Comparison of ENCODE assay signal across 24 cellular contexts in the genomic region with DNA sequence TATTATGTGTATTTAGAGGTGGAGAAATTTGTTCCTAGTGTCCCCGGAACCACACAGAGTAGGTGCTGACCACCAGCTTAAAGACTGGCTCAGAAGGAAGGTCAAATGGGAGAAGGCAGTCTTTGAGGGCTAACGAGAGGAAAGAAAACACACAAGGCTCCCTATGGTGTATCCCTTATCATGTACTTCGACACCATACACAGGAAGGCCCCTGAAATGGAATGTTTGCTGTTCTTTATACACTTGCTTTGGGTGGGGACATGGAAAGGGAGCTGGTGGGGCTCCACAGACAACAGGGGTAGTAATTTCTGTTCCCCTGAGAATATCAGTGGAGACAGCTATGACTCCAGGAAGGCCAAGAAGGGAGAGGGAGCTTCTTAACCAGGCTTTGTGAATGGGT. TPM values are rescaled to one million over a fixed set of nuclear protein-coding genes. Genes with fewer than 3 reads are reported as not detected.
DNase-seq lines count a peak whose midpoint lies in the region; ATAC-seq and TF ChIP-seq lines count a peak whose summit lies in the region.
"Had no signal": no experiment of that assay in that cellular context is flagged by ENCODE, and none has a peak within 500 bp of the region (broad histone marks: within the 10 kb centered on the region; RNA-seq: fewer than 3 reads in every experiment).

No MANE protein-coding gene starts in this region.

- H3K9me3 ChIP-seq in lower lobe of right lung (no peaks in the 10 kb centered on the region), tibial artery (no peaks in the 10 kb centered on the region), ovary (no peaks in the 10 kb centered on the region)

- H3K27ac Mint-ChIP-seq in activated CD8-positive, alpha-beta T cell treated with anti-CD3 and anti-CD28 coated beads, Interleukin-2, amount 10 ng/mL, durations not matched to agents 7 days and 5 days: peak overlapping the region; percentile 51
- H3K27ac Mint-ChIP-seq in activated CD8-positive, alpha-beta T cell treated with anti-CD3 and anti-CD28 coated beads for 36 hours: no peak overlapping the region
- peak overlapping the region; percentile 32 for H3K27ac Mint-ChIP-seq in chondrocyte (ENCODE audit: unreplicated experiment)
- H3K27ac Mint-ChIP-seq: activated T-cell treated with anti-CD3 and anti-CD28 coated beads, Interleukin-2, amount 50 U/mL, for 24 hours; B cell; mesothelial cell of epicardium; nephron progenitor cell had no signal

- H3K27ac ChIP-seq in lower lobe of right lung (peak overlapping the region; percentile 98), tibial artery (peak overlapping the region; percentile 58 to 83), ovary (no peak overlapping the region)
- H3K27ac ChIP-seq: foreskin keratinocyte had no signal

- CTCF ChIA-PET in activated CD8-positive, alpha-beta T cell treated with anti-CD3 and anti-CD28 coated beads, Interleukin-2, amount 10 ng/mL, durations not matched to agents 7 days and 5 days (lab: Charles Lee): interaction anchor here (1.2 to 1.5 kb wide), 3 partner anchors 9 to 240 kb away, joined by 3 read pairs; no protein-coding TSS in a partner anchor
- CTCF ChIA-PET in activated CD8-positive, alpha-beta T cell treated with anti-CD3 and anti-CD28 coated beads for 36 hours (lab: Charles Lee): interaction anchor here (1.7 kb wide), 1 partner anchor 240 kb away, joined by 6 read pairs; no protein-coding TSS in a partner anchor

- ATAC-seq in activated CD8-positive, alpha-beta T cell treated with anti-CD3 and anti-CD28 coated beads, Interleukin-2, amount 10 ng/mL, durations not matched to agents 7 days and 5 days: no peak
- ATAC-seq in activated CD8-positive, alpha-beta T cell treated with anti-CD3 and anti-CD28 coated beads for 36 hours: no peak
- no peak for ATAC-seq in lower lobe of right lung
- ATAC-seq: foreskin keratinocyte had no signal

- H3K27me3 ChIP-seq in lower lobe of right lung (ENCODE audit: low read depth): no peaks in the 10 kb centered on the region
- H3K27me3 ChIP-seq in tibial artery: no peaks in the 10 kb centered on the region
- no peaks in the 10 kb centered on the region for H3K27me3 ChIP-seq in ovary
- H3K27me3 ChIP-seq: foreskin keratinocyte had no signal

- H3K4me1 Mint-ChIP-seq in activated CD8-positive, alpha-beta T cell treated with anti-CD3 and anti-CD28 coated beads, Interleukin-2, amount 10 ng/mL, durations not matched to agents 7 days and 5 days (ENCODE audit: low read depth): peaks cover 59% of the 10 kb centered on the region
- peaks cover 36% of the 10 kb centered on the region for H3K4me1 Mint-ChIP-seq in activated CD8-positive, alpha-beta T cell treated with anti-CD3 and anti-CD28 coated beads for 36 hours (ENCODE audit: low read depth)
- peaks cover 50% of the 10 kb centered on the region for H3K4me1 Mint-ChIP-seq in chondrocyte (ENCODE audit: low read depth)

- peaks cover 69% of the 10 kb centered on the region for H3K27me3 Mint-ChIP-seq in activated CD8-positive, alpha-beta T cell treated with anti-CD3 and anti-CD28 coated beads, Interleukin-2, amount 10 ng/mL, durations not matched to agents 7 days and 5 days (ENCODE audit: low read depth)
- peaks cover 66% of the 10 kb centered on the region for H3K27me3 Mint-ChIP-seq in activated CD8-positive, alpha-beta T cell treated with anti-CD3 and anti-CD28 coated beads for 36 hours
- peaks cover 2% of the 10 kb centered on the region for H3K27me3 Mint-ChIP-seq in chondrocyte (ENCODE audit: low read depth)

- TF ChIP-seq CTCF in activated CD8-positive, alpha-beta T cell treated with anti-CD3 and anti-CD28 coated beads for 36 hours (IDR thresholded peaks at IDR 0.05): no peak
- TF ChIP-seq CTCF in chondrocyte (IDR thresholded peaks at IDR 0.05) (no peak), lower lobe of right lung (IDR thresholded peaks at IDR 0.05) (no peak), tibial artery (IDR thresholded peaks at IDR 0.05) (no peak), ovary (IDR thresholded peaks at IDR 0.05) (no peak)

- peak overlapping the region; percentile 78 for H3K4me3 ChIP-seq in lower lobe of right lung
- H3K4me3 ChIP-seq in tibial artery: peak overlapping the region in 1 of 2 donors; percentile 13
- no peak overlapping the region for H3K4me3 ChIP-seq in ovary

- WGBS in ovary, 3 donors: 76 to 86% (median 81%) methylated on average over 3 of the region's 3 CpGs

- no peak for TF ChIP-seq POLR2A in ovary (IDR thresholded peaks at IDR 0.05)

- no peak for DNase-seq in activated CD8-positive, alpha-beta T cell treated with anti-CD3 and anti-CD28 coated beads, Interleukin-2, amount 10 ng/mL, durations not matched to agents 7 days and 5 days
- no peak for DNase-seq in activated CD8-positive, alpha-beta T cell treated with anti-CD3 and anti-CD28 coated beads for 36 hours
- no peak for DNase-seq in chondrocyte (ENCODE audit: low spot score)
- DNase-seq in lower lobe of right lung: no peak
- DNase-seq in tibial artery: no peak
- no peak for DNase-seq in ovary
- no peak for DNase-seq in anterior cingulate cortex (lab: John Stamatoyannopoulos, UW)
- no peak for DNase-seq in activated CD4-positive, alpha-beta T cell treated with anti-CD3 and anti-CD28 coated beads, Interleukin-2, amount 50 U/mL, for 4 hours
- DNase-seq: 8988T; activated CD4-positive, CD25-positive, alpha-beta regulatory T cell treated with anti-CD3 and anti-CD28 coated beads, Interleukin-2, amount 50 U/mL, for 72 hours; activated CD8-positive, alpha-beta memory T cell treated with anti-CD3 and anti-CD28 coated beads for 24 hours; activated naive CD4-positive, alpha-beta T cell; activated T-cell treated with anti-CD3 and anti-CD28 coated beads, Interleukin-2, amount 50 U/mL, for 24 hours; Calu3; central memory CD4-positive, alpha-beta T cell; foreskin keratinocyte; Karpas-422; NCI-H187 treated with DMSO at 0.1 percent for 48 hours; NCI-H226; NCI-H748 treated with DMSO at 0.1 percent for 48 hours; nephron progenitor cell; SHP77 treated with DMSO at 0.1 percent for 48 hours had no signal

- no peaks in the 10 kb centered on the region for H3K36me3 ChIP-seq in lower lobe of right lung
- H3K36me3 ChIP-seq in tibial artery: no peaks in the 10 kb centered on the region
- H3K36me3 ChIP-seq in ovary: no peaks in the 10 kb centered on the region

- H3K4me3 Mint-ChIP-seq in activated CD8-positive, alpha-beta T cell treated with anti-CD3 and anti-CD28 coated beads, Interleukin-2, amount 10 ng/mL, durations not matched to agents 7 days and 5 days: no peak overlapping the region
- no peak overlapping the region for H3K4me3 Mint-ChIP-seq in activated CD8-positive, alpha-beta T cell treated with anti-CD3 and anti-CD28 coated beads for 36 hours
- H3K4me3 Mint-ChIP-seq in chondrocyte (ENCODE audit: unreplicated experiment): no peak overlapping the region
- H3K4me3 Mint-ChIP-seq: activated T-cell treated with anti-CD3 and anti-CD28 coated beads, Interleukin-2, amount 50 U/mL, for 24 hours; B cell; mesothelial cell of epicardium; nephron progenitor cell had no signal

- H3K9me3 Mint-ChIP-seq in activated CD8-positive, alpha-beta T cell treated with anti-CD3 and anti-CD28 coated beads, Interleukin-2, amount 10 ng/mL, durations not matched to agents 7 days and 5 days (ENCODE audit: insufficient read depth): peaks cover 3% of the 10 kb centered on the region
- H3K9me3 Mint-ChIP-seq in activated CD8-positive, alpha-beta T cell treated with anti-CD3 and anti-CD28 coated beads for 36 hours: no peaks in the 10 kb centered on the region
- H3K9me3 Mint-ChIP-seq in chondrocyte (ENCODE audit: low read depth): peaks cover 3% of the 10 kb centered on the region
- H3K9me3 Mint-ChIP-seq: activated T-cell treated with anti-CD3 and anti-CD28 coated beads, Interleukin-2, amount 50 U/mL, for 24 hours had no signal

- peaks cover 9% of the 10 kb centered on the region for H3K36me3 Mint-ChIP-seq in activated CD8-positive, alpha-beta T cell treated with anti-CD3 and anti-CD28 coated beads, Interleukin-2, amount 10 ng/mL, durations not matched to agents 7 days and 5 days (ENCODE audit: low read depth)
- no peaks in the 10 kb centered on the region for H3K36me3 Mint-ChIP-seq in activated CD8-positive, alpha-beta T cell treated with anti-CD3 and anti-CD28 coated beads for 36 hours (ENCODE audit: low read depth)
- H3K36me3 Mint-ChIP-seq in chondrocyte (ENCODE audit: low read depth): peaks cover 6% of the 10 kb centered on the region

- intact Hi-C loops in activated CD8-positive, alpha-beta T cell treated with anti-CD3 and anti-CD28 coated beads for 36 hours (cut with micrococcal nuclease): no loop called here
- intact Hi-C loops in lower lobe of right lung (cut with DNase I): no loop called here
- intact Hi-C loops in tibial artery (cut with DNase I; ENCODE audit: low total_unique reads): no loop called here
- intact Hi-C loops in ovary (cut with DNase I): no loop called here

- TF ChIP-seq EP300 in ovary (IDR thresholded peaks at IDR 0.05): no peak

- H3K4me1 ChIP-seq in lower lobe of right lung: peaks cover 78% of the 10 kb centered on the region
- H3K4me1 ChIP-seq in tibial artery: peaks cover 6 to 84% (median 61%) of the 10 kb centered on the region in 4 donors
- peaks cover 3% of the 10 kb centered on the region for H3K4me1 ChIP-seq in ovary (ENCODE audit: insufficient read depth)

- POLR2A ChIA-PET in activated CD8-positive, alpha-beta T cell treated with anti-CD3 and anti-CD28 coated beads, Interleukin-2, amount 10 ng/mL, durations not matched to agents 7 days and 5 days (lab: Charles Lee): no interaction called here
- POLR2A ChIA-PET in activated CD8-positive, alpha-beta T cell treated with anti-CD3 and anti-CD28 coated beads for 36 hours (lab: Charles Lee): interaction anchor here (1.6 to 2.1 kb wide), 2 partner anchors 9 to 19 kb away, joined by 4 to 5 read pairs; no protein-coding TSS in a partner anchor

RNA-seq across cellular contexts. Expression of a gene that starts 6.0 kb away (rescaled TPM):
- total RNA-seq in activated CD8-positive, alpha-beta T cell treated with anti-CD3 and anti-CD28 coated beads, Interleukin-2, amount 10 ng/mL, durations not matched to agents 7 days and 5 days: 10 to 100 TPM; 12.6 to 16.2 TPM
- total RNA-seq in activated CD8-positive, alpha-beta T cell treated with anti-CD3 and anti-CD28 coated beads for 36 hours: 10 to 100 TPM in 1 of 2 experiments, 1 to 10 TPM in 1; 8.3 to 12.2 TPM
- total RNA-seq in chondrocyte (14.5 to 126 TPM (median 122 TPM) in 3 replicates), lower lobe of right lung (1,419 TPM), ovary (100 to 1,000 TPM in 2 of 7 donors, 10 to 100 TPM in 5; 63.1 to 163 (median 81.0) TPM)
- polyA plus RNA-seq in ovary: 100 to 1,000 TPM in 1 of 2 donors, 10 to 100 TPM in 1; 82.7 to 258 TPM

Comparison
In these comparisons a context has a peak if more than half of its experiments do, and no peak if none do; other contexts are left out.
1. H3K27ac ChIP-seq: peak in lower lobe of right lung (single experiment) and tibial artery (2 of 2); none in ovary (0 of 2).